7 cellular contexts compared by ENCODE assay signal in the genomic region with DNA sequence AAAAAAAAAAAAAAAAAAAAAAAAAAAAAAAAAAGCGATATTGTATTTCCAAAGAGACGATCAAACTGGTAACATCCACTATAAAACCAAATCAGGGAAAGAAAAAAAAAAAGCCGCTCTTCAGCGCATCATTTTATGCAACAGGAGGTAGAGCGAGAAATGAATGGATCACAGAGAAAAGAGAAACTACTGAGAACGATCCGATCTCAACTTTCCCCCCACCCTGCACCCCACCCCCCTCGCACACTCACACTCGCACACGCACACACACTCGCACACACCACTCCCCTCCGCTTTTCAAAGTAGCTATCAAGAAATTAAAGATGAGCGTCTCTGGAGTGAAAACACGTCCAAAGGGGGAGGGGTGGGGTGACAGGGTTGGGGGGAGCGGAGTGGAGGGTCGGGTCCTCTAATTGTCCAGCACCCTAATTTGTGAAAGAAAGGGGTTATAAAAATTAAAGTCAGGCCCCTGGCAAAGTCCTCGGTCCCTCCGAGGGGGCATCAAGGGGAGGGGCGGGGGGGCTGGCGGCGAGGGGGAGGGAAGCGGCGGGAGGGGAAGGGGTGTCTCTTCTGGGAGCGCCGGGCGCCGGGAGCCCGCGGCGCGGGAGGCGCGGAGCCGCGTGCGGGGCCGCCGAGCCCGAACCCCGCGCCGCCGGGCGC. TPM values are rescaled to one million over a fixed set of nuclear protein-coding genes. Genes with fewer than 3 reads are reported as not detected.
DNase-seq lines count a peak whose midpoint lies in the region; ATAC-seq, FAIRE-seq and TF ChIP-seq lines count a peak whose summit lies in the region.

No MANE protein-coding gene starts in this region.

- no peaks in the 10 kb centered on the region for H3K36me3 Mint-ChIP-seq in activated T-helper 2 cell treated with anti-CD3 and anti-CD28 coated beads, Interferon-gamma antibody, Interleukin-2, Interleukin-4, amounts not matched to agents 10 μg/mL and 5 μg/mL and 100 μg/mL, durations not matched to agents 14 hours and 24 hours and 36 hours (ENCODE audit: low read depth)
- H3K36me3 Mint-ChIP-seq in glutamatergic neuron (ENCODE audit: unreplicated experiment): no peaks in the 10 kb centered on the region

- no peaks in the 10 kb centered on the region for H3K9me3 Mint-ChIP-seq in activated T-helper 2 cell treated with anti-CD3 and anti-CD28 coated beads, Interferon-gamma antibody, Interleukin-2, Interleukin-4, amounts not matched to agents 10 μg/mL and 5 μg/mL and 100 μg/mL, durations not matched to agents 14 hours and 24 hours and 36 hours
- peaks cover 18% of the 10 kb centered on the region for H3K9me3 Mint-ChIP-seq in glutamatergic neuron (ENCODE audit: unreplicated experiment)

- ATAC-seq in pancreas (no peak), GM19467 (IDR thresholded peaks at IDR 0.05; ENCODE audit: unreplicated experiment) (no peak)

- H3K4me1 Mint-ChIP-seq in activated T-helper 2 cell treated with anti-CD3 and anti-CD28 coated beads, Interferon-gamma antibody, Interleukin-2, Interleukin-4, amounts not matched to agents 10 μg/mL and 5 μg/mL and 100 μg/mL, durations not matched to agents 14 hours and 24 hours and 36 hours (ENCODE audit: low read depth): peaks cover 21% of the 10 kb centered on the region
- peaks cover 11% of the 10 kb centered on the region for H3K4me1 Mint-ChIP-seq in glutamatergic neuron (ENCODE audit: low read depth, unreplicated experiment)

- H3K27me3 ChIP-seq in pancreas: peaks cover 0 to 3% (median 0%) of the 10 kb centered on the region in 4 donors

- H3K9me3 ChIP-seq in pancreas: no peaks in the 10 kb centered on the region

- H3K27ac ChIP-seq in pancreas: peak overlapping the region in 2 of 4 donors; percentile 28 to 30

- H3K27me3 Mint-ChIP-seq in activated T-helper 2 cell treated with anti-CD3 and anti-CD28 coated beads, Interferon-gamma antibody, Interleukin-2, Interleukin-4, amounts not matched to agents 10 μg/mL and 5 μg/mL and 100 μg/mL, durations not matched to agents 14 hours and 24 hours and 36 hours (ENCODE audit: low read depth): peaks cover 32% of the 10 kb centered on the region
- H3K27me3 Mint-ChIP-seq in glutamatergic neuron (ENCODE audit: unreplicated experiment): peaks cover 7% of the 10 kb centered on the region

- H3K27ac Mint-ChIP-seq in activated T-helper 2 cell treated with anti-CD3 and anti-CD28 coated beads, Interferon-gamma antibody, Interleukin-2, Interleukin-4, amounts not matched to agents 10 μg/mL and 5 μg/mL and 100 μg/mL, durations not matched to agents 14 hours and 24 hours and 36 hours: peak overlapping the region; percentile 79
- peak overlapping the region; percentile 84 for H3K27ac Mint-ChIP-seq in glutamatergic neuron (ENCODE audit: unreplicated experiment)

- H3K36me3 ChIP-seq in pancreas: no peaks in the 10 kb centered on the region

- peak; percentile 30 for DNase-seq in GM10266 (ENCODE audit: extremely low spot score)
- DNase-seq in NCI-H146 (lab: John Stamatoyannopoulos, UW): peak; percentile 90
- DNase-seq in activated T-helper 2 cell treated with anti-CD3 and anti-CD28 coated beads, Interferon-gamma antibody, Interleukin-2, Interleukin-4, amounts not matched to agents 10 μg/mL and 5 μg/mL and 100 μg/mL, durations not matched to agents 14 hours and 24 hours and 36 hours (ENCODE audit: low spot score): no peak
- DNase-seq in glutamatergic neuron: no peak
- peak in 1 of 6 donors; percentile 21 for DNase-seq in pancreas
- no peak for DNase-seq in NOMO-1 treated with DMSO at 0.1 percent for 48 hours (lab: John Stamatoyannopoulos, UW; ENCODE audit: unreplicated experiment)

- intact Hi-C loops in activated T-helper 2 cell treated with anti-CD3 and anti-CD28 coated beads, Interferon-gamma antibody, Interleukin-2, Interleukin-4, amounts not matched to agents 10 μg/mL and 5 μg/mL and 100 μg/mL, durations not matched to agents 14 hours and 24 hours and 36 hours (cut with micrococcal nuclease): loop anchor here (5.0 to 10.0 kb wide), 5 partner anchors 170 to 1047 kb away; partner anchors contain the start of gene TXNL1
- intact Hi-C loops in pancreas (cut with DNase I): no loop called here

- peak overlapping the region; percentile 28 to 53 (median 42) for H3K4me3 ChIP-seq in pancreas

- no peak for TF ChIP-seq CTCF in GM10266 (IDR thresholded peaks at IDR 0.05; ENCODE audit: control insufficient read depth, insufficient read depth, low read depth, missing control alignments)
- no peak for TF ChIP-seq CTCF in glutamatergic neuron (IDR thresholded peaks at IDR 0.05; ENCODE audit: partially characterized antibody, unreplicated experiment)
- TF ChIP-seq CTCF in pancreas (IDR thresholded peaks at IDR 0.05): no peak

- FAIRE-seq in pancreas (lab: Jason Lieb, UNC): no peak

- 0 to 1% methylated on average over 23 to 44 of the region's 44 CpGs for WGBS in pancreas, 2 donors

- H3K4me1 ChIP-seq in pancreas: no peaks in the 10 kb centered on the region

- peak overlapping the region; percentile 85 for H3K4me3 Mint-ChIP-seq in activated T-helper 2 cell treated with anti-CD3 and anti-CD28 coated beads, Interferon-gamma antibody, Interleukin-2, Interleukin-4, amounts not matched to agents 10 μg/mL and 5 μg/mL and 100 μg/mL, durations not matched to agents 14 hours and 24 hours and 36 hours (ENCODE audit: low read depth)
- peak overlapping the region; percentile 96 for H3K4me3 Mint-ChIP-seq in glutamatergic neuron (ENCODE audit: unreplicated experiment)

RNA-seq across cellular contexts. Expression of gene TCF4, which starts 0.5 kb away (rescaled TPM):
- 5.5 and 8.4 TPM in 2 replicates for total RNA-seq in activated T-helper 2 cell treated with anti-CD3 and anti-CD28 coated beads, Interferon-gamma antibody, Interleukin-2, Interleukin-4, amounts not matched to agents 10 μg/mL and 5 μg/mL and 100 μg/mL, durations not matched to agents 14 hours and 24 hours and 36 hours
- total RNA-seq in glutamatergic neuron (ENCODE audit: unreplicated experiment) (199 TPM), pancreas (10 to 100 TPM in 4 of 6 donors, 1 to 10 TPM in 2; 8.2 to 27.9 (median 12.3) TPM)
- polyA plus RNA-seq in pancreas: 1 to 10 TPM; 4.4 to 7.3 TPM

Comparison
In these comparisons a context has a peak if more than half of its experiments do, and no peak if none do; other contexts are left out.
1. DNase-seq: peak in GM10266 (single experiment) and NCI-H146 (single experiment); none in activated T-helper 2 cell treated with anti-CD3 and anti-CD28 coated beads, Interferon-gamma antibody, Interleukin-2, Interleukin-4, amounts not matched to agents 10 μg/mL and 5 μg/mL and 100 μg/mL, durations not matched to agents 14 hours and 24 hours and 36 hours (single experiment), glutamatergic neuron (single experiment) and NOMO-1 treated with DMSO at 0.1 percent for 48 hours (single experiment).